30 cellular contexts compared by ENCODE assay signal in the genomic region with DNA sequence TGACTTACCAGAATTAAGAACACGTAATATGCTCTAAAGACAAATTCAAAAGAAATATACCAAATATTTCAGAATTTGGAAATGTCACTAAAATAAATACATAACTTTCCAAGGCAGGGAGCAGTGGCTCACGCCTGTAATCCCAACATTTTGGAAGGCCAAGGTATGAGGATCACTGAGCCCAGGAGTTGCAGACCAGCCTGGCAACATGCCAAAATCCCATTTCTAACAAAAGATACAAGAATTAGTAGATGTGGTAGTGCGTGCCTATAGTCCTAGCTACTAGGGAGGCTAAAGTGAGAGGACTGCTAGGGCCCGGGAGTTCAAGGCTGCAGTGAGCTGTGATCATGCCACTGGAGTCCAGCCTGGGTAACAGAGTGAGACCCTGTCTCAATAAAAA.
"Had no signal": no experiment of that assay in that cellular context is flagged by ENCODE, and none has a peak within 500 bp of the region (broad histone marks: within the 10 kb centered on the region; RNA-seq: fewer than 3 reads in every experiment).

No MANE protein-coding gene starts in this region.

- H3K27ac Mint-ChIP-seq: activated CD4-positive, alpha-beta memory T cell treated with anti-CD3 and anti-CD28 coated beads, Interleukin-2, amount 10 ng/mL, durations not matched to agents 7 days and 5 days; activated CD4-positive, alpha-beta T cell treated with anti-CD3 and anti-CD28 coated beads for 36 hours; activated naive CD8-positive, alpha-beta T cell treated with anti-CD3 and anti-CD28 coated beads, Interleukin-2, amount 10 ng/mL, durations not matched to agents 7 days and 5 days; activated T-cell treated with anti-CD3 and anti-CD28 coated beads, Interleukin-2, amount 50 U/mL, for 72 hours; activated T-helper 2 cell treated with anti-CD3 and anti-CD28 coated beads, Interferon-gamma antibody, Interleukin-2, Interleukin-4, amounts not matched to agents 10 μg/mL and 5 μg/mL and 100 μg/mL, durations not matched to agents 14 hours and 24 hours and 36 hours had no signal

- H3K4me1 ChIP-seq: colonic mucosa had no signal

- H3K4me3 ChIP-seq: adrenal gland, colonic mucosa had no signal

- H3K4me3 Mint-ChIP-seq: activated CD4-positive, alpha-beta memory T cell treated with anti-CD3 and anti-CD28 coated beads, Interleukin-2, amount 10 ng/mL, durations not matched to agents 7 days and 5 days; activated CD4-positive, alpha-beta T cell treated with anti-CD3 and anti-CD28 coated beads for 36 hours; activated naive CD8-positive, alpha-beta T cell treated with anti-CD3 and anti-CD28 coated beads, Interleukin-2, amount 10 ng/mL, durations not matched to agents 7 days and 5 days; activated T-cell treated with anti-CD3 and anti-CD28 coated beads, Interleukin-2, amount 50 U/mL, for 72 hours; T-cell had no signal

- H3K27me3 Mint-ChIP-seq: activated CD4-positive, alpha-beta memory T cell treated with anti-CD3 and anti-CD28 coated beads, Interleukin-2, amount 10 ng/mL, durations not matched to agents 7 days and 5 days; activated CD4-positive, alpha-beta T cell treated with anti-CD3 and anti-CD28 coated beads for 36 hours; activated naive CD8-positive, alpha-beta T cell treated with anti-CD3 and anti-CD28 coated beads, Interleukin-2, amount 10 ng/mL, durations not matched to agents 7 days and 5 days; T-cell had no signal

- DNase-seq: activated CD4-positive, alpha-beta memory T cell treated with anti-CD3 and anti-CD28 coated beads, Interleukin-2, amount 10 ng/mL, durations not matched to agents 7 days and 5 days; activated CD4-positive, alpha-beta T cell treated with anti-CD3 and anti-CD28 coated beads for 36 hours; activated CD4-positive, alpha-beta T cell treated with anti-CD3 and anti-CD28 coated beads, Interleukin-2, amount 50 U/mL, for 1 hour; activated CD8-positive, alpha-beta memory T cell treated with anti-CD3 and anti-CD28 coated beads, Interleukin-2, amount 50 U/mL, for 4 hours; activated gamma-delta T cell treated with Interleukin-2 at 50 U/mL for 16 hours; activated naive CD4-positive, alpha-beta T cell treated with anti-CD3 and anti-CD28 coated beads, Interleukin-2, amount 50 U/mL, for 16 hours; activated naive CD8-positive, alpha-beta T cell treated with anti-CD3 and anti-CD28 coated beads, Interleukin-2, amount 10 ng/mL, durations not matched to agents 7 days and 5 days; activated T-cell treated with anti-CD3 and anti-CD28 coated beads, Interleukin-2, amount 50 U/mL, for 72 hours; adrenal gland; anterior cingulate cortex; cerebellar nuclear complex; colonic mucosa; Kasumi-1; NCI-H1105 treated with DMSO at 0.1 percent for 48 hours; NCI-H1436 treated with DMSO at 0.1 percent for 48 hours; NCI-H187; NCI-H2081; NCI-H2171 treated with DMSO at 0.1 percent for 48 hours; NCI-H226; NCI-H526 treated with DMSO at 0.1 percent for 48 hours; NCI-H82; PC-3; SHP77 treated with DMSO at 0.1 percent for 48 hours; T-cell; T-helper 2 cell; T1000 had no signal

- H3K27me3 ChIP-seq: adrenal gland, colonic mucosa had no signal

- FAIRE-seq: RCC 7860, TTC549 had no signal

- H3K27ac ChIP-seq: adrenal gland, colonic mucosa, VCaP had no signal

- H3K9me3 Mint-ChIP-seq: activated CD4-positive, alpha-beta memory T cell treated with anti-CD3 and anti-CD28 coated beads, Interleukin-2, amount 10 ng/mL, durations not matched to agents 7 days and 5 days; activated naive CD8-positive, alpha-beta T cell treated with anti-CD3 and anti-CD28 coated beads, Interleukin-2, amount 10 ng/mL, durations not matched to agents 7 days and 5 days; activated T-cell treated with anti-CD3 and anti-CD28 coated beads, Interleukin-2, amount 50 U/mL, for 72 hours; activated T-helper 2 cell treated with anti-CD3 and anti-CD28 coated beads, Interferon-gamma antibody, Interleukin-2, Interleukin-4, amounts not matched to agents 10 μg/mL and 5 μg/mL and 100 μg/mL, durations not matched to agents 14 hours and 24 hours and 36 hours; T-cell had no signal

- H3K4me1 Mint-ChIP-seq: activated CD4-positive, alpha-beta memory T cell treated with anti-CD3 and anti-CD28 coated beads, Interleukin-2, amount 10 ng/mL, durations not matched to agents 7 days and 5 days; activated CD4-positive, alpha-beta T cell treated with anti-CD3 and anti-CD28 coated beads for 36 hours had no signal

- ATAC-seq: activated CD4-positive, alpha-beta T cell treated with anti-CD3 and anti-CD28 coated beads for 36 hours; activated T-cell treated with anti-CD3 and anti-CD28 coated beads, Interleukin-2, amount 50 U/mL, for 72 hours; PC-3; T-cell had no signal

- H3K9me3 ChIP-seq: adrenal gland, colonic mucosa had no signal

- H3K36me3 ChIP-seq: adrenal gland, colonic mucosa had no signal
